Comparison of ENCODE assay signal across 26 cellular contexts in genomic region chr6:20755631-20756030, GRCh38.
DNase-seq lines count a peak whose midpoint lies in the region; ATAC-seq and TF ChIP-seq lines count a peak whose summit lies in the region.
"Had no signal": no experiment of that assay in that cellular context is flagged by ENCODE, and none has a peak within 500 bp of the region (broad histone marks: within the 10 kb centered on the region; RNA-seq: fewer than 3 reads in every experiment).

No MANE protein-coding gene starts in this region.

- ATAC-seq in foreskin keratinocyte = peak; percentile 57
- ATAC-seq in HG03342 (IDR thresholded peaks at IDR 0.05; ENCODE audit: unreplicated experiment) = no peak
- ATAC-seq in HG02588 (IDR thresholded peaks at IDR 0.05; ENCODE audit: unreplicated experiment) = no peak
- no peak for ATAC-seq in HG03097 (IDR thresholded peaks at IDR 0.05; ENCODE audit: low FRiP score, unreplicated experiment)
- ATAC-seq: body of pancreas; heart right ventricle; left lobe of liver; natural killer cell; stimulated activated naive CD8-positive, alpha-beta T cell treated with anti-CD3 and anti-CD28 coated beads, Interleukin-15, amount 100 ng/mL, for 72 hours had no signal

- H3K27ac ChIP-seq in foreskin keratinocyte = no peak overlapping the region
- H3K27ac ChIP-seq: body of pancreas, C4-2B, esophagus squamous epithelium, heart right ventricle, ovary, transverse colon had no signal

- H3K4me1 ChIP-seq in foreskin keratinocyte = peaks cover 7% of the 10 kb centered on the region
- H3K4me1 ChIP-seq: body of pancreas, heart right ventricle had no signal

- TF ChIP-seq CTCF in HFF-Myc (IDR thresholded peaks at IDR 0.05; ENCODE audit: low read depth, low read length, missing control alignments) = no peak
- no peak for TF ChIP-seq CTCF in astrocyte of the spinal cord (IDR thresholded peaks at IDR 0.05; ENCODE audit: low read depth, low read length)
- TF ChIP-seq CTCF in foreskin keratinocyte (conservative IDR thresholded peaks at IDR 0.05) = no peak

- in situ Hi-C loops in astrocyte of the spinal cord (cut with HindIII; ENCODE audit: low sequenced_read_pairs) = no loop called here

- no peaks in the 10 kb centered on the region for H3K27me3 ChIP-seq in foreskin keratinocyte
- H3K27me3 ChIP-seq: body of pancreas, esophagus squamous epithelium, heart right ventricle, ovary, transverse colon had no signal

- DNase-seq in AG08395 (ENCODE audit: low spot score) (peak; percentile 15), HFF-Myc (ENCODE audit: extremely low read depth, low read depth) (peak; percentile 22), astrocyte of the spinal cord (ENCODE audit: low read depth, low spot score) (peak; percentile 46), foreskin keratinocyte (peak; percentile 9 to 33), SKM-1 treated with dmso at 0.1 percent for 144 hours (lab: John Stamatoyannopoulos, UW; ENCODE audit: unreplicated experiment) (no peak)
- DNase-seq: activated B cell treated with CpG ODN at 0.5 μM for 24 hours; activated CD4-positive, alpha-beta T cell treated with anti-CD3 and anti-CD28 coated beads, Interleukin-2, amount 50 U/mL, for 4 hours; activated CD8-positive, alpha-beta memory T cell treated with anti-CD3 and anti-CD28 coated beads, Interleukin-2, amount 50 U/mL, for 4 hours; body of pancreas; esophagus squamous epithelium; H7; heart right ventricle; Karpas-422; natural killer cell; NCI-H1092 treated with DMSO at 0.1 percent for 48 hours; NCI-H2081; NCI-H524; ovary; stimulated activated naive CD8-positive, alpha-beta T cell treated with anti-CD3 and anti-CD28 coated beads, Interleukin-15, amount 100 ng/mL, for 72 hours; T1000; transverse colon had no signal

- H3K4me3 ChIP-seq in HFF-Myc (replicated peaks; ENCODE audit: low read depth, low read length) (no peak overlapping the region), astrocyte of the spinal cord (ENCODE audit: low read depth, low read length) (no peak overlapping the region)
- H3K4me3 ChIP-seq: body of pancreas, esophagus squamous epithelium, heart right ventricle, ovary, transverse colon had no signal
